In genomic region chr1:110102081-110102480, GRCh38 we compare ENCODE assay signal across 20 cellular contexts. TPM values are rescaled to one million over a fixed set of nuclear protein-coding genes. Genes with fewer than 3 reads are reported as not detected.
DNase-seq lines count a peak whose midpoint lies in the region; ATAC-seq and TF ChIP-seq lines count a peak whose summit lies in the region.
"Had no signal": no experiment of that assay in that cellular context is flagged by ENCODE, and none has a peak within 500 bp of the region (broad histone marks: within the 10 kb centered on the region; RNA-seq: fewer than 3 reads in every experiment).

No MANE protein-coding gene starts in this region.

- peaks cover 23% of the 10 kb centered on the region for H3K4me1 Mint-ChIP-seq in HFFc6 (ENCODE audit: low read depth)

- peak overlapping the region in 10 of 11 experiments; percentile 30 to 97 (median 90); a peak in 19 of 22 replicates for H3K27ac ChIP-seq in BLaER1 treated with 17β-estradiol and CSF1 and Interleukin-3, amounts not matched to agents 10 nM and 100 nM
- H3K27ac ChIP-seq: gastroesophageal sphincter, HL-60, right lobe of liver, thyroid gland had no signal

- no peaks in the 10 kb centered on the region for H3K36me3 ChIP-seq in BLaER1 treated with 17β-estradiol and CSF1 and Interleukin-3, amounts not matched to agents 10 nM and 100 nM
- H3K36me3 ChIP-seq: gastroesophageal sphincter, right lobe of liver, thyroid gland had no signal

- H3K4me3 ChIP-seq in BLaER1 treated with 17β-estradiol and CSF1 and Interleukin-3, amounts not matched to agents 10 nM and 100 nM = peak overlapping the region in 8 of 10 experiments; percentile 25 to 62 (median 48); a peak in 15 of 20 replicates
- H3K4me3 ChIP-seq: gastroesophageal sphincter, right lobe of liver, thyroid gland had no signal

- DNase-seq in HFFc6 = peak; percentile 41
- DNase-seq in RPMI7951 (ENCODE audit: low read depth) = peak; percentile 89
- DNase-seq in iris pigment epithelial cell (ENCODE audit: low read depth) = peak; percentile 37
- no peak for DNase-seq in activated effector memory CD4-positive, alpha-beta T cell treated with anti-CD3 and anti-CD28 coated beads, Interleukin-2, amount 50 U/mL, for 16 hours
- DNase-seq in cerebellar cortex (ENCODE audit: low spot score) = no peak
- DNase-seq in H4 (ENCODE audit: low spot score) = no peak
- DNase-seq: activated T-cell treated with anti-CD3 and anti-CD28 coated beads, Interleukin-2, amount 50 U/mL, for 24 hours; NCI-H187 treated with DMSO at 0.1 percent for 48 hours; NCI-H69; right lobe of liver; stimulated activated CD4-positive, alpha-beta T cell treated with anti-CD3 and anti-CD28 coated beads, Interleukin-4, amount 100 ng/mL, for 1 hour; T1000; thyroid gland had no signal

- no peak for TF ChIP-seq CTCF in HFFc6 (IDR thresholded peaks at IDR 0.05)

- no peaks in the 10 kb centered on the region for H3K36me3 Mint-ChIP-seq in HFFc6 (ENCODE audit: low read depth)

- peak overlapping the region; percentile 81 to 98 (median 94) for H3K4me2 ChIP-seq in BLaER1 treated with 17β-estradiol and CSF1 and Interleukin-3, amounts not matched to agents 10 nM and 100 nM

- peaks cover 2% of the 10 kb centered on the region; the same call in 1 of the 2 replicates for H3K27me3 Mint-ChIP-seq in HFFc6 (ENCODE audit: insufficient read depth)
- H3K27me3 Mint-ChIP-seq: activated T-cell treated with anti-CD3 and anti-CD28 coated beads, Interleukin-2, amount 50 U/mL, for 24 hours had no signal

- no peak for ATAC-seq in HG03439 (IDR thresholded peaks at IDR 0.05; ENCODE audit: unreplicated experiment)
- ATAC-seq: gastroesophageal sphincter, right lobe of liver had no signal

- no peak overlapping the region for H3K4me3 Mint-ChIP-seq in HFFc6
- H3K4me3 Mint-ChIP-seq: activated T-cell treated with anti-CD3 and anti-CD28 coated beads, Interleukin-2, amount 50 U/mL, for 24 hours had no signal

- H3K9me3 ChIP-seq in BLaER1 treated with 17β-estradiol and CSF1 and Interleukin-3, amounts not matched to agents 10 nM and 100 nM (replicated peaks in 1 of 11) = no peaks in the 10 kb centered on the region
- H3K9me3 ChIP-seq: gastroesophageal sphincter, right lobe of liver, thyroid gland had no signal

- peaks cover 59 to 87% (median 84%) of the 10 kb centered on the region in 10 experiments for H3K4me1 ChIP-seq in BLaER1 treated with 17β-estradiol and CSF1 and Interleukin-3, amounts not matched to agents 10 nM and 100 nM
- H3K4me1 ChIP-seq: gastroesophageal sphincter, thyroid gland had no signal

- no peaks in the 10 kb centered on the region for H3K27me3 ChIP-seq in BLaER1 treated with 17β-estradiol and CSF1 and Interleukin-3, amounts not matched to agents 10 nM and 100 nM
- H3K27me3 ChIP-seq: right lobe of liver, thyroid gland had no signal

- H4K20me1 ChIP-seq in BLaER1 treated with 17β-estradiol and CSF1 and Interleukin-3, amounts not matched to agents 10 nM and 100 nM = no peaks in the 10 kb centered on the region

- H3K9ac ChIP-seq in BLaER1 treated with 17β-estradiol and CSF1 and Interleukin-3, amounts not matched to agents 10 nM and 100 nM = peak overlapping the region in 9 of 11 experiments; percentile 65 to 86 (median 79); a peak in 18 of 22 replicates

- peak overlapping the region; percentile 61; the same call in 1 of the 2 replicates for H3K27ac Mint-ChIP-seq in HFFc6
- H3K27ac Mint-ChIP-seq: activated T-cell treated with anti-CD3 and anti-CD28 coated beads, Interleukin-2, amount 50 U/mL, for 24 hours had no signal

- H3K9me3 Mint-ChIP-seq in HFFc6 = no peaks in the 10 kb centered on the region
- H3K9me3 Mint-ChIP-seq: activated T-cell treated with anti-CD3 and anti-CD28 coated beads, Interleukin-2, amount 50 U/mL, for 24 hours had no signal

RNA-seq across cellular contexts. Expression of gene UBL4B, which starts 10.2 kb away (rescaled TPM):
- 10 to 100 TPM in 1 of 6 experiments, 1 to 10 TPM in 5; 1.5 to 10.9 (median 1.8) TPM for total RNA-seq in HFFc6 (2021; fragmentation: NEBNext Ultra II Directional; extraction: Animal tissue kit (Norgen Biotek cat#: 25700))
- total RNA-seq in RPMI7951 (2014; rRNA removed; shearing (Covaris generic)) = 0.24 TPM in 1 of 2 replicates, not detected in the other
- not detected in 2 replicates for total RNA-seq in H4 (2014; rRNA removed; shearing (Covaris generic))
- total RNA-seq: cerebellum, LHCN-M2, lung microvascular endothelial cell, right lobe of liver had no signal

RNA-seq across cellular contexts. Expression of gene ALX3, which starts 31.6 kb away (rescaled TPM):
- 10 to 100 TPM in 1 of 6 experiments, 1 to 10 TPM in 5; 1.0 to 10.0 (median 1.4) TPM for total RNA-seq in HFFc6 (2021; fragmentation: NEBNext Ultra II Directional; extraction: Animal tissue kit (Norgen Biotek cat#: 25700))
- not detected in 2 replicates for total RNA-seq in RPMI7951 (2014; rRNA removed; shearing (Covaris generic))
- total RNA-seq in H4 (2014; rRNA removed; shearing (Covaris generic)) = not detected in 2 replicates
- total RNA-seq: cerebellum, gastroesophageal sphincter, LHCN-M2, lung microvascular endothelial cell, right lobe of liver, thyroid gland had no signal

RNA-seq across cellular contexts. Expression of gene SLC6A17, which starts 48.2 kb away (rescaled TPM):
- total RNA-seq in HFFc6 (2021; fragmentation: NEBNext Ultra II Directional; extraction: Animal tissue kit (Norgen Biotek cat#: 25700)) = 1 to 10 TPM; 1.7 to 5.3 (median 2.0) TPM
- total RNA-seq in RPMI7951 (2014; rRNA removed; shearing (Covaris generic)) = 1.2 and 1.8 TPM in 2 replicates
- 0.17 and 0.21 TPM in 2 replicates for total RNA-seq in H4 (2014; rRNA removed; shearing (Covaris generic))
- total RNA-seq: right lobe of liver had no signal

Comparison
In these comparisons a context has a peak if more than half of its experiments do, and no peak if none do; other contexts are left out.
1. DNase-seq: peak in HFFc6 (single experiment), RPMI7951 (single experiment) and iris pigment epithelial cell (single experiment); none in activated effector memory CD4-positive, alpha-beta T cell treated with anti-CD3 and anti-CD28 coated beads, Interleukin-2, amount 50 U/mL, for 16 hours (single experiment), cerebellar cortex (single experiment) and H4 (single experiment).